Comparison of ENCODE assay signal across 7 cellular contexts in genomic region chrX:2408856-2409255, GRCh38.
"Had no signal": no experiment of that assay in that cellular context is flagged by ENCODE, and none has a peak within 500 bp of the region (broad histone marks: within the 10 kb centered on the region; RNA-seq: fewer than 3 reads in every experiment).

No MANE protein-coding gene starts in this region.

- H3K4me2 ChIP-seq: GM23338 had no signal

- H3K4me3 Mint-ChIP-seq: GM23338, H9, IgD-negative memory B cell had no signal

- ATAC-seq: GM23338, HepG2 had no signal

- H3K27me3 Mint-ChIP-seq: IgD-negative memory B cell had no signal

- H2AFZ ChIP-seq: GM23338 had no signal

- H3K27ac ChIP-seq: HL-60 had no signal

- H3K4me1 Mint-ChIP-seq: IgD-negative memory B cell had no signal

- H3K27ac Mint-ChIP-seq: GM23338, IgD-negative memory B cell had no signal

- DNase-seq: H9, HCEC 1CT, KBM-7 had no signal

- H3K4me3 ChIP-seq: GM23338 had no signal
